20 cellular contexts compared by ENCODE assay signal in genomic region chr22:38127869-38128268, GRCh38. TPM values are rescaled to one million over a fixed set of nuclear protein-coding genes. Genes with fewer than 3 reads are reported as not detected.
A peak's percentile ranks its signal among the peaks of the same experiment; 100 is the strongest.
DNase-seq lines count a peak whose midpoint lies in the region; ATAC-seq, FAIRE-seq and TF ChIP-seq lines count a peak whose summit lies in the region.
"Had no signal": no experiment of that assay in that cellular context is flagged by ENCODE, and none has a peak within 500 bp of the region (broad histone marks: within the 10 kb centered on the region; RNA-seq: fewer than 3 reads in every experiment).

No MANE protein-coding gene starts in this region.

- H3K27ac ChIP-seq in right cardiac atrium (ENCODE audit: low read length) (no peak overlapping the region), H1 (ENCODE audit: low read depth, low read length) (no peak overlapping the region), neuronal stem cell (replicated peaks; ENCODE audit: low read length) (no peak overlapping the region), A673 (ENCODE audit: low read depth, low read length, poor library complexity, severe bottlenecking) (no peak overlapping the region)
- H3K27ac ChIP-seq: C4-2B, HL-60 had no signal

- no peak overlapping the region for H4K8ac ChIP-seq in H1 (ENCODE audit: extremely low read depth, insufficient read depth, low read length)
- H4K8ac ChIP-seq in neuronal stem cell (ENCODE audit: low read depth, low read length): no peak overlapping the region

- H2BK5ac ChIP-seq in H1 (ENCODE audit: low read depth, low read length) (no peak overlapping the region; the same call in 1 of the 2 replicates), neuronal stem cell (ENCODE audit: low read length) (peak overlapping the region; percentile 35)

- no peak for TF ChIP-seq EP300 in H1 (IDR thresholded peaks at IDR 0.05; ENCODE audit: borderline replicate concordance in 1 of 2, low read depth in 2 of 2, low read length in 2 of 2)

- H4K5ac ChIP-seq in H1 (ENCODE audit: insufficient read length, low read depth, low read length): no peak overlapping the region

- H3K4ac ChIP-seq in H1 (replicated peaks; ENCODE audit: insufficient read length, low read depth, low read length) (no peak overlapping the region), neuronal stem cell (ENCODE audit: low read length) (no peak overlapping the region)

- H3K14ac ChIP-seq in H1 (ENCODE audit: insufficient read length) (no peak overlapping the region), neuronal stem cell (ENCODE audit: low read length) (peak overlapping the region; percentile 98)

- H3K4me1 ChIP-seq in right cardiac atrium (ENCODE audit: control insufficient read depth, insufficient read depth, low read length) (no peaks in the 10 kb centered on the region), H1 (replicated peaks in 1 of 4; ENCODE audit: control insufficient read depth in 3 of 4, insufficient read depth in 4 of 4, low read length in 3 of 4) (no peaks in the 10 kb centered on the region), neuronal stem cell (ENCODE audit: control insufficient read depth in 2 of 2, insufficient read depth in 1 of 2, low read depth in 1 of 2, low read length in 2 of 2) (peaks cover 0 to 10% of the 10 kb centered on the region in 2 donors), A673 (ENCODE audit: insufficient read depth, low read length, poor library complexity, severe bottlenecking) (no peaks in the 10 kb centered on the region)
- H3K4me1 ChIP-seq: Caco-2 had no signal

- H2BK120ac ChIP-seq in H1 (replicated peaks; ENCODE audit: low read depth, low read length) (no peak overlapping the region), neuronal stem cell (ENCODE audit: low read depth, low read length) (no peak overlapping the region)

- H3K36me3 ChIP-seq in H1 (ENCODE audit: control insufficient read depth in 2 of 4, insufficient read depth in 4 of 4, low read length in 3 of 4): no peaks in the 10 kb centered on the region
- H3K36me3 ChIP-seq in neuronal stem cell (replicated peaks in 1 of 2; ENCODE audit: control insufficient read depth in 2 of 2, insufficient read depth in 2 of 2, low read length in 2 of 2): peaks cover 3% of the 10 kb centered on the region in 2 donors
- no peaks in the 10 kb centered on the region for H3K36me3 ChIP-seq in A673 (ENCODE audit: insufficient read depth, low read length, poor library complexity, severe bottlenecking)

- H3K27me3 ChIP-seq in right cardiac atrium (ENCODE audit: control insufficient read depth, insufficient read depth) (no peaks in the 10 kb centered on the region), H1 (replicated peaks in 1 of 4; ENCODE audit: control insufficient read depth in 3 of 4, extremely low read depth in 1 of 4, insufficient read depth in 3 of 4, low read length in 3 of 4) (no peaks in the 10 kb centered on the region), neuronal stem cell (ENCODE audit: control insufficient read depth in 3 of 3, insufficient read depth in 3 of 3, low read depth in 1 of 3, low read length in 3 of 3) (no peaks in the 10 kb centered on the region), A673 (replicated peaks; ENCODE audit: insufficient read depth, low read depth, low read length, poor library complexity) (no peaks in the 10 kb centered on the region)

- 88% methylated on average over 9 of the region's 9 CpGs for WGBS in right cardiac atrium
- WGBS in H1 (ENCODE audit: extremely low coverage in 1 of 2, insufficient coverage in 1 of 2, insufficient read length in 1 of 2, insufficient replicate concordance in 2 of 2, low coverage in 1 of 2, low lambda C conversion rate in 2 of 2, missing lambda C conversion rate in 1 of 2), 2 experiments: 87% methylated on average over 8 of the region's 9 CpGs; no CpG with 5 or more reads in 1 of the 2 experiments
- no CpG with 5 or more reads among the region's 9 CpGs for WGBS in neuronal stem cell (ENCODE audit: extremely low coverage in 2 of 2, insufficient read length in 2 of 2, insufficient replicate concordance in 1 of 2), 2 donors

- H3K79me1 ChIP-seq in H1 (ENCODE audit: low read depth, low read length) (no peaks in the 10 kb centered on the region; the same call in 1 of the 2 replicates), neuronal stem cell (ENCODE audit: low read depth, low read length) (peaks cover 2% of the 10 kb centered on the region)

- no peak overlapping the region for H3K9ac ChIP-seq in H1 (replicated peaks in 1 of 4; ENCODE audit: extremely low read depth in 1 of 4, low read depth in 3 of 4, low read length in 3 of 4)
- no peak overlapping the region for H3K9ac ChIP-seq in neuronal stem cell (ENCODE audit: low read depth, low read length, poor library complexity)

- TF ChIP-seq RAD21 in H1 (IDR thresholded peaks at IDR 0.05 in 1 of 2, conservative IDR thresholded peaks at IDR 0.05 in 1 of 2; ENCODE audit: low read depth in 2 of 2, low read length in 2 of 2): no peak

- H3K23ac ChIP-seq in H1 (ENCODE audit: insufficient read length) (no peak overlapping the region), neuronal stem cell (ENCODE audit: low read depth, low read length, poor library complexity) (peak overlapping the region; percentile 18)

- H3K4me2 ChIP-seq in H1 (ENCODE audit: insufficient read depth in 1 of 2, low read depth in 2 of 2, low read length in 2 of 2) (no peak overlapping the region), neuronal stem cell (ENCODE audit: insufficient read depth, low read length, poor library complexity, severe bottlenecking) (no peak overlapping the region)

- no peak for FAIRE-seq in H1 (lab: Jason Lieb, UNC)
- FAIRE-seq: GM12892, GM19239 had no signal

- H3K4me3 ChIP-seq in right cardiac atrium (ENCODE audit: low read length): no peak overlapping the region
- no peak overlapping the region for H3K4me3 ChIP-seq in H1 (ENCODE audit: extremely low read depth in 1 of 4, insufficient read depth in 2 of 4, low read depth in 3 of 4, low read length in 4 of 4)
- H3K4me3 ChIP-seq in neuronal stem cell (ENCODE audit: low read length in 2 of 2): no peak overlapping the region
- H3K4me3 ChIP-seq in A673 (ENCODE audit: low read depth, low read length, poor library complexity, severe bottlenecking): no peak overlapping the region

- no peak for TF ChIP-seq POLR2A in H1 (IDR thresholded peaks at IDR 0.05; ENCODE audit: control extremely low read depth in 1 of 2, low read depth in 2 of 2, low read length in 2 of 2)

- no peaks in the 10 kb centered on the region for H3K23me2 ChIP-seq in H1 (ENCODE audit: low read depth, low read length)

- CTCF ChIA-PET in H1 (lab: Charles Lee; ENCODE audit: partially characterized antibody): interaction anchor here (0.8 to 8.4 kb wide), 6 partner anchors 14 to 100 kb away, joined by 3 to 93 read pairs (median 4); partner anchors contain the start of gene BAIAP2L2
- CTCF ChIA-PET in A673 (lab: Charles Lee): no interaction called here

- DNase-seq in Right ventricle myocardium superior (peak; percentile 30), right cardiac atrium (no peak), H1 (ENCODE audit: low read depth in 1 of 2, low spot score in 2 of 2) (no peak), neuronal stem cell (ENCODE audit: low spot score) (no peak), A673 (ENCODE audit: low spot score) (no peak)
- DNase-seq in activated CD4-positive, alpha-beta T cell treated with anti-CD3 and anti-CD28 coated beads for 48 hours: no peak
- DNase-seq: 8988T; ACHN; Caco-2; CD8-positive, alpha-beta T cell; DND-41; GDM1; HCEC 1CT had no signal

- no peak overlapping the region for H2BK20ac ChIP-seq in H1 (ENCODE audit: low read length)

- H3K79me2 ChIP-seq in H1 (ENCODE audit: control insufficient read depth in 1 of 2, insufficient read depth in 2 of 2, low read length in 2 of 2): no peaks in the 10 kb centered on the region

- ATAC-seq in Right ventricle myocardium superior (ENCODE audit: poor library complexity) (no peak), right cardiac atrium (no peak), GM21786 (IDR thresholded peaks at IDR 0.05; ENCODE audit: unreplicated experiment) (no peak)
- ATAC-seq: CD8-positive, alpha-beta T cell had no signal

- intact Hi-C loops in Right ventricle myocardium superior (cut with DNase I) (no loop called here), right cardiac atrium (cut with DNase I) (no loop called here), A673 (cut with micrococcal nuclease; ENCODE audit: unreplicated experiment) (no loop called here)

- no peak overlapping the region for H2AFZ ChIP-seq in H1 (ENCODE audit: low read length)
- H2AFZ ChIP-seq in neuronal stem cell (ENCODE audit: low read length): no peak overlapping the region

- POLR2A ChIA-PET in H1 (lab: Charles Lee; ENCODE audit: partially characterized antibody): interaction anchor here (1.5 kb wide), 1 partner anchor 16 kb away, joined by 5 read pairs; no protein-coding TSS in a partner anchor
- POLR2A ChIA-PET in A673 (lab: Charles Lee; ENCODE audit: low non-redundant PET): no interaction called here

- H4K91ac ChIP-seq in H1 (replicated peaks; ENCODE audit: insufficient read length, low read length) (no peak overlapping the region), neuronal stem cell (ENCODE audit: low read depth, low read length, poor library complexity) (no peak overlapping the region)

- H4K20me1 ChIP-seq in H1 (replicated peaks in 1 of 2; ENCODE audit: control insufficient read depth in 1 of 2, insufficient read depth in 2 of 2, low read length in 2 of 2): peaks cover 0 to 4% of the 10 kb centered on the region in 2 experiments

- BruUV-seq in A673 (replicated peaks; lab: Mats Ljungman, UMichigan): no TSS peak

- TF ChIP-seq CTCF in H1 (IDR thresholded peaks at IDR 0.05; ENCODE audit: control extremely low read depth in 1 of 3, insufficient read depth in 1 of 3, low read depth in 1 of 3, low read length in 3 of 3): no peak
- TF ChIP-seq CTCF in A673 (conservative IDR thresholded peaks at IDR 0.05; ENCODE audit: low read depth, low read length): no peak

- H3K18ac ChIP-seq in H1 (ENCODE audit: extremely low read depth, low read length) (no peak overlapping the region), neuronal stem cell (ENCODE audit: low read length) (peak overlapping the region; percentile 91)

- H2BK12ac ChIP-seq in H1 (ENCODE audit: low read depth, low read length) (no peak overlapping the region), neuronal stem cell (ENCODE audit: low read length) (peak overlapping the region; percentile 78)

- no peak overlapping the region for H3K56ac ChIP-seq in H1 (replicated peaks; ENCODE audit: insufficient read length, low read depth, low read length)

- H3K9me3 ChIP-seq in right cardiac atrium (ENCODE audit: control insufficient read depth, low read length) (no peaks in the 10 kb centered on the region), H1 (ENCODE audit: insufficient read depth in 2 of 2, low read depth in 1 of 2, low read length in 1 of 2) (no peaks in the 10 kb centered on the region), neuronal stem cell (replicated peaks in 1 of 2; ENCODE audit: control insufficient read depth in 2 of 2, insufficient read depth in 1 of 2, low read depth in 1 of 2, low read length in 2 of 2) (peaks cover 0 to 3% of the 10 kb centered on the region in 2 donors), A673 (ENCODE audit: low read depth, low read length, poor library complexity, severe bottlenecking) (no peaks in the 10 kb centered on the region)
- H3K9me3 ChIP-seq: Caco-2 had no signal

- no peak overlapping the region for H2BK15ac ChIP-seq in H1 (ENCODE audit: low read length)
- H2BK15ac ChIP-seq in neuronal stem cell (ENCODE audit: low read length): peak overlapping the region; percentile 30

- H2AK5ac ChIP-seq in H1 (ENCODE audit: low read depth, low read length): peak overlapping the region; percentile 34; the same call in 1 of the 2 replicates
- H2AK5ac ChIP-seq in neuronal stem cell (ENCODE audit: low read depth, low read length): peak overlapping the region; percentile 83

RNA-seq across cellular contexts. Expression of gene BAIAP2L2, which starts 17.4 kb away (rescaled TPM):
- total RNA-seq in Right ventricle myocardium superior (0.24 TPM), right cardiac atrium (under 1 TPM in 2 of 4 donors, not detected in 2; 0.17 to 0.53 TPM), A673 (2021) (1.6 and 2.5 TPM in 2 replicates)
- polyA plus RNA-seq in right cardiac atrium (0.20 TPM), H1 (2011; rRNA removed) (10.0 and 13.9 TPM in 2 replicates)
- 5.4 and 7.2 TPM in 2 replicates for total RNA-seq in H1 (2021; fragmentation: NEBNext Ultra II Directional; extraction: Animal tissue kit (Norgen Biotek cat#: 25700))
- 5.2 TPM for polyA plus RNA-seq in H1 (2011; cell fraction: cytosol; rRNA removed)
- polyA plus RNA-seq in H1 (2011; cell fraction: nucleus; rRNA removed): 14.7 TPM
- polyA plus RNA-seq in H1 (2012, experiment 1 of 2): 2.3 to 7.1 TPM (median 5.9 TPM) in 4 replicates
- polyA plus RNA-seq in H1 (2012, experiment 2 of 2): 3.2 TPM
- 5.7 TPM for polyA plus RNA-seq in H1 (2013, experiment 1 of 2)
- polyA plus RNA-seq in H1 (2013, experiment 2 of 2): 5.2 TPM
- 0.54 and 1.1 TPM in 2 replicates for polyA minus RNA-seq in H1 (2011; rRNA and poly(A)+ RNA removed)
- polyA minus RNA-seq in H1 (2011; cell fraction: cytosol; rRNA and poly(A)+ RNA removed): 5.6 TPM
- 1.5 TPM for polyA minus RNA-seq in H1 (2011; cell fraction: nucleus; rRNA and poly(A)+ RNA removed)
- 4.8 TPM for polyA plus RNA-seq in neuronal stem cell (2013, experiment 1 of 2)
- 4.5 TPM for polyA plus RNA-seq in neuronal stem cell (2013, experiment 2 of 2)
- total RNA-seq: H4 had no signal
- polyA plus RNA-seq: IgD-negative memory B cell had no signal

RNA-seq across cellular contexts. Expression of gene SLC16A8, which starts 43.9 kb away (rescaled TPM):
- total RNA-seq in Right ventricle myocardium superior (not detected), right cardiac atrium (under 1 TPM in 3 of 4 donors, not detected in 1; 0.41 to 0.68 (median 0.57) TPM), A673 (2021) (not detected in 2 replicates)
- polyA plus RNA-seq in right cardiac atrium (0.63 TPM), H1 (2011; rRNA removed) (0.70 and 1.2 TPM in 2 replicates)
- not detected in 2 replicates for total RNA-seq in H1 (2021; fragmentation: NEBNext Ultra II Directional; extraction: Animal tissue kit (Norgen Biotek cat#: 25700))
- polyA plus RNA-seq in H1 (2011; cell fraction: cytosol; rRNA removed): 0.62 TPM
- 0.44 TPM for polyA plus RNA-seq in H1 (2011; cell fraction: nucleus; rRNA removed)
- 0.69 to 1.6 TPM (median 1.3 TPM) in 4 replicates for polyA plus RNA-seq in H1 (2012, experiment 1 of 2)
- 0.43 TPM for polyA plus RNA-seq in H1 (2012, experiment 2 of 2)
- 0.28 TPM for polyA plus RNA-seq in H1 (2013, experiment 1 of 2)
- polyA plus RNA-seq in H1 (2013, experiment 2 of 2): 0.17 TPM
- polyA minus RNA-seq in H1 (2011; rRNA and poly(A)+ RNA removed): not detected in 2 replicates
- not detected for polyA minus RNA-seq in H1 (2011; cell fraction: cytosol; rRNA and poly(A)+ RNA removed)
- polyA minus RNA-seq in H1 (2011; cell fraction: nucleus; rRNA and poly(A)+ RNA removed): 0.40 TPM
- polyA plus RNA-seq in neuronal stem cell (2013, experiment 1 of 2): 1.3 TPM
- 0.91 TPM for polyA plus RNA-seq in neuronal stem cell (2013, experiment 2 of 2)
- total RNA-seq: Caco-2; CD8-positive, alpha-beta T cell; H4 had no signal
- polyA plus RNA-seq: IgD-negative memory B cell had no signal

RNA-seq across cellular contexts. Expression of gene PLA2G6, which starts 53.8 kb away (rescaled TPM):
- total RNA-seq in Right ventricle myocardium superior (12.0 TPM), right cardiac atrium (10 to 100 TPM; 16.0 to 25.2 (median 17.6) TPM), A673 (2021) (31.8 and 40.8 TPM in 2 replicates)
- polyA plus RNA-seq in right cardiac atrium (16.0 TPM), H1 (2011; rRNA removed) (21.0 and 36.0 TPM in 2 replicates)
- 13.2 and 14.2 TPM in 2 replicates for total RNA-seq in H1 (2021; fragmentation: NEBNext Ultra II Directional; extraction: Animal tissue kit (Norgen Biotek cat#: 25700))
- 22.6 TPM for polyA plus RNA-seq in H1 (2011; cell fraction: cytosol; rRNA removed)
- 133 TPM for polyA plus RNA-seq in H1 (2011; cell fraction: nucleus; rRNA removed)
- 12.9 to 21.4 TPM (median 16.6 TPM) in 4 replicates for polyA plus RNA-seq in H1 (2012, experiment 1 of 2)
- 9.4 TPM for polyA plus RNA-seq in H1 (2012, experiment 2 of 2)
- polyA plus RNA-seq in H1 (2013, experiment 1 of 2): 8.7 TPM
- polyA plus RNA-seq in H1 (2013, experiment 2 of 2): 7.3 TPM
- polyA minus RNA-seq in H1 (2011; rRNA and poly(A)+ RNA removed): 43.1 and 49.8 TPM in 2 replicates
- 21.7 TPM for polyA minus RNA-seq in H1 (2011; cell fraction: cytosol; rRNA and poly(A)+ RNA removed)
- 103 TPM for polyA minus RNA-seq in H1 (2011; cell fraction: nucleus; rRNA and poly(A)+ RNA removed)
- 10.9 TPM for polyA plus RNA-seq in neuronal stem cell (2013, experiment 1 of 2)
- 11.4 TPM for polyA plus RNA-seq in neuronal stem cell (2013, experiment 2 of 2)
